Comparison of ENCODE assay signal across 23 cellular contexts in genomic region chr18:74411475-74411874, GRCh38. TPM values are rescaled to one million over a fixed set of nuclear protein-coding genes. Genes with fewer than 3 reads are reported as not detected.
"Had no signal": no experiment of that assay in that cellular context is flagged by ENCODE, and none has a peak within 500 bp of the region (broad histone marks: within the 10 kb centered on the region; RNA-seq: fewer than 3 reads in every experiment).

No MANE protein-coding gene starts in this region.

- H3K4me3 Mint-ChIP-seq: activated CD8-positive, alpha-beta T cell treated with anti-CD3 and anti-CD28 coated beads, Interleukin-2, amount 10 ng/mL, durations not matched to agents 7 days and 5 days; central memory CD8-positive, alpha-beta T cell; natural killer cell; stimulated activated naive CD8-positive, alpha-beta T cell treated with anti-CD3 and anti-CD28 coated beads, Interleukin-15, Interleukin-2, amounts not matched to agents 100 ng/mL and 50 ng/mL, for 24 hours had no signal

- H3K4me1 ChIP-seq: body of pancreas, esophagus squamous epithelium, left lung, prostate gland, right lobe of liver, testis, upper lobe of left lung had no signal

- H3K79me2 ChIP-seq: hepatocyte had no signal

- H3K9me3 ChIP-seq: body of pancreas, esophagus squamous epithelium, left lung, prostate gland, right lobe of liver, testis, upper lobe of left lung had no signal

- H3K9me3 Mint-ChIP-seq: central memory CD8-positive, alpha-beta T cell; natural killer cell; stimulated activated naive CD8-positive, alpha-beta T cell treated with anti-CD3 and anti-CD28 coated beads, Interleukin-15, Interleukin-2, amounts not matched to agents 100 ng/mL and 50 ng/mL, for 24 hours had no signal

- H3K27me3 Mint-ChIP-seq: stimulated activated naive CD8-positive, alpha-beta T cell treated with anti-CD3 and anti-CD28 coated beads, Interleukin-15, Interleukin-2, amounts not matched to agents 100 ng/mL and 50 ng/mL, for 24 hours had no signal

- DNase-seq: activated CD4-positive, CD25-positive, alpha-beta regulatory T cell treated with anti-CD3 and anti-CD28 coated beads, Interleukin-2, amount 50 U/mL, for 72 hours; activated CD8-positive, alpha-beta memory T cell treated with anti-CD3 and anti-CD28 coated beads, Interleukin-2, amount 50 U/mL, for 4 hours; activated CD8-positive, alpha-beta T cell treated with anti-CD3 and anti-CD28 coated beads, Interleukin-2, amount 10 ng/mL, durations not matched to agents 7 days and 5 days; body of pancreas; effector CD4-positive, alpha-beta T cell; esophagus squamous epithelium; left lung; mammary epithelial cell; natural killer cell; right lobe of liver; testis; upper lobe of left lung had no signal

- H3K4me3 ChIP-seq: body of pancreas, coronary artery, esophagus squamous epithelium, hepatocyte, left lung, prostate gland, right lobe of liver, testis, upper lobe of left lung had no signal

- H3K36me3 Mint-ChIP-seq: natural killer cell had no signal

- H3K27ac ChIP-seq: body of pancreas, coronary artery, esophagus squamous epithelium, hepatocyte, left lung, prostate gland, right lobe of liver, testis, upper lobe of left lung had no signal

- H3K36me3 ChIP-seq: esophagus squamous epithelium, left lung, prostate gland, right lobe of liver, upper lobe of left lung had no signal

- H2AFZ ChIP-seq: hepatocyte had no signal

- ATAC-seq: activated CD8-positive, alpha-beta T cell treated with anti-CD3 and anti-CD28 coated beads, Interleukin-2, amount 10 ng/mL, durations not matched to agents 7 days and 5 days; left lung; natural killer cell; right lobe of liver had no signal

- H3K27ac Mint-ChIP-seq: activated CD8-positive, alpha-beta T cell treated with anti-CD3 and anti-CD28 coated beads, Interleukin-2, amount 10 ng/mL, durations not matched to agents 7 days and 5 days; natural killer cell; stimulated activated naive CD8-positive, alpha-beta T cell treated with anti-CD3 and anti-CD28 coated beads, Interleukin-15, Interleukin-2, amounts not matched to agents 100 ng/mL and 50 ng/mL, for 24 hours had no signal

- H3K27me3 ChIP-seq: body of pancreas, right lobe of liver, testis, upper lobe of left lung had no signal

- H3K4me2 ChIP-seq: hepatocyte had no signal

RNA-seq across cellular contexts. Expression of gene DIPK1C, which starts 45.6 kb away (rescaled TPM):
- total RNA-seq: activated CD8-positive, alpha-beta T cell treated with anti-CD3 and anti-CD28 coated beads, Interleukin-2, amount 10 ng/mL, durations not matched to agents 7 days and 5 days; activated naive CD4-positive, alpha-beta T cell treated with anti-CD3 and anti-CD28 coated beads, Interleukin-2, amount 50 U/mL, for 72 hours; body of pancreas; endothelial cell of umbilical vein; esophagus squamous epithelium; fibroblast of villous mesenchyme; glomerular endothelial cell; left lung; mammary epithelial cell; mononuclear cell; natural killer cell had no signal
- polyA plus RNA-seq: endothelial cell of umbilical vein, keratinocyte, mammary epithelial cell had no signal
